ENCODE assay signal across 22 cellular contexts in the genomic region with DNA sequence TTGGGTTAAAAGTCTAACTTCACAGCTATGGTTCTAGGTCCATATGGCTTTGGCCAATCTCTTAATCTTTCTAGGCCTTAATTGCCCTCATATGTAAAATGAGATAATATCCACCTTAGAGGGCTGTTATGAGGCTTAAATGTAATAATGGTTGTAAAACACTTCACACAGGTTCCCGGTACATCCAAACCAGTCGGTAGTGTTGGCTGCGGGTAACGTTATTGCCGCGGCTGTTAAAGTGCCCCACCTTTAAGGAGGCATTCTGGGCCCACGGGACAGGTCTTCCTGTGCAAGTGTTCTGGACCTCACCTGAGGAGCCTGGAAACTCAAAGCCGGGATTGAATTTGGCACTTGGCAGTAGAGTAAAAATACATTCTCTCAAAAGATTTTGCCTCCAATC.
"Had no signal": no experiment of that assay in that cellular context is flagged by ENCODE, and none has a peak within 500 bp of the region (broad histone marks: within the 10 kb centered on the region; RNA-seq: fewer than 3 reads in every experiment).

No MANE protein-coding gene starts in this region.

- H3K27me3 ChIP-seq: body of pancreas, right lobe of liver, stomach, tibial nerve, uterus had no signal

- H3K4me1 Mint-ChIP-seq: natural killer cell had no signal

- H3K4me1 ChIP-seq: body of pancreas, right lobe of liver had no signal

- H3K27me3 Mint-ChIP-seq: progenitor cell of endocrine pancreas had no signal

- H3K9me3 Mint-ChIP-seq: activated CD8-positive, alpha-beta T cell treated with anti-CD3 and anti-CD28 coated beads for 36 hours; activated naive CD4-positive, alpha-beta T cell treated with anti-CD3 and anti-CD28 coated beads, Interleukin-2, amount 50 U/mL, for 72 hours; effector memory CD8-positive, alpha-beta T cell; natural killer cell; stimulated activated naive B cell treated with anti-CD40 and anti-IgM and Interleukin-4, amounts not matched to agents 10 μg/mL and 1 μg/mL and 100 μg/mL, for 72 hours; WTC11 had no signal

- H3K27ac Mint-ChIP-seq: activated CD8-positive, alpha-beta T cell treated with anti-CD3 and anti-CD28 coated beads for 36 hours; activated naive CD4-positive, alpha-beta T cell treated with anti-CD3 and anti-CD28 coated beads, Interleukin-2, amount 50 U/mL, for 72 hours; effector memory CD8-positive, alpha-beta T cell; natural killer cell; progenitor cell of endocrine pancreas; stimulated activated naive B cell treated with anti-CD40 and anti-IgM and Interleukin-4, amounts not matched to agents 10 μg/mL and 1 μg/mL and 100 μg/mL, for 72 hours; WTC11 had no signal

- H3K9me3 ChIP-seq: body of pancreas, right lobe of liver, stomach, tibial nerve, uterus had no signal

- H3K36me3 ChIP-seq: right lobe of liver, uterus had no signal

- ATAC-seq: activated CD8-positive, alpha-beta T cell treated with anti-CD3 and anti-CD28 coated beads for 36 hours; activated naive CD4-positive, alpha-beta T cell treated with anti-CD3 and anti-CD28 coated beads, Interleukin-2, amount 50 U/mL, for 72 hours; body of pancreas; effector memory CD8-positive, alpha-beta T cell; left cardiac atrium; natural killer cell; right lobe of liver; stimulated activated naive B cell treated with anti-CD40 and anti-IgM and Interleukin-4, amounts not matched to agents 10 μg/mL and 1 μg/mL and 100 μg/mL, for 72 hours; WTC11 had no signal

- H3K4me3 ChIP-seq: body of pancreas, right lobe of liver, skin epidermis, stomach, tibial nerve, uterus had no signal

- DNase-seq: activated CD4-positive, alpha-beta T cell treated with anti-CD3 and anti-CD28 coated beads, Interleukin-2, amount 50 U/mL, for 1 hour; activated CD8-positive, alpha-beta T cell treated with anti-CD3 and anti-CD28 coated beads for 36 hours; activated naive CD4-positive, alpha-beta T cell; activated T-cell treated with anti-CD3 and anti-CD28 coated beads, Interleukin-2, amount 50 U/mL, for 48 hours; anterior cingulate cortex; body of pancreas; cortex of kidney; effector memory CD8-positive, alpha-beta T cell; hippocampal formation; left cardiac atrium; mammary epithelial cell; natural killer cell; right lobe of liver; stimulated activated naive B cell treated with anti-CD40 and anti-IgM and Interleukin-4, amounts not matched to agents 10 μg/mL and 1 μg/mL and 100 μg/mL, for 72 hours; stomach; T-helper 2 cell; uterus had no signal

- H3K36me3 Mint-ChIP-seq: activated naive CD4-positive, alpha-beta T cell treated with anti-CD3 and anti-CD28 coated beads, Interleukin-2, amount 50 U/mL, for 72 hours; natural killer cell; stimulated activated naive B cell treated with anti-CD40 and anti-IgM and Interleukin-4, amounts not matched to agents 10 μg/mL and 1 μg/mL and 100 μg/mL, for 72 hours; WTC11 had no signal

- H3K4me3 Mint-ChIP-seq: activated CD8-positive, alpha-beta T cell treated with anti-CD3 and anti-CD28 coated beads for 36 hours; effector memory CD8-positive, alpha-beta T cell; natural killer cell; stimulated activated naive B cell treated with anti-CD40 and anti-IgM and Interleukin-4, amounts not matched to agents 10 μg/mL and 1 μg/mL and 100 μg/mL, for 72 hours; WTC11 had no signal
